Comparison of ENCODE assay signal across 1 cellular context in genomic region chr18:11820697-11821096, GRCh38.
TF ChIP-seq lines count a peak whose summit lies in the region.

No MANE protein-coding gene starts in this region.

TF ChIP-seq in H1, 55 proteins besides CTCF, POLR2A, EP300 and RAD21:
- no peak for TF ChIP-seq TAF7 (optimal IDR thresholded peaks at IDR 0.05; ENCODE audit: borderline replicate concordance, low read depth, low read length)
- no peak for TF ChIP-seq ASH2L (IDR thresholded peaks at IDR 0.05; ENCODE audit: low read length)
- no peak for TF ChIP-seq CREB1 (IDR thresholded peaks at IDR 0.05)
- no peak for TF ChIP-seq BRCA1 (IDR thresholded peaks at IDR 0.05; ENCODE audit: low read depth, low read length)
- no peak for TF ChIP-seq CHD1 (IDR thresholded peaks at IDR 0.05; ENCODE audit: low read depth, low read length)
- TF ChIP-seq POLR2AphosphoS5 (IDR thresholded peaks at IDR 0.05; ENCODE audit: low read depth, low read length) = no peak
- TF ChIP-seq TBP (IDR thresholded peaks at IDR 0.05; ENCODE audit: low read depth, low read length) = no peak
- TF ChIP-seq RXRA (IDR thresholded peaks at IDR 0.05; ENCODE audit: insufficient read depth, low read depth, low read length) = no peak
- TF ChIP-seq RBBP5 (IDR thresholded peaks at IDR 0.05; ENCODE audit: borderline replicate concordance, low read depth, low read length) = no peak
- TF ChIP-seq BACH1 (IDR thresholded peaks at IDR 0.05; ENCODE audit: low read length) = no peak
- no peak for TF ChIP-seq JUN (IDR thresholded peaks at IDR 0.05; ENCODE audit: low read depth, low read length)
- TF ChIP-seq ATF2 (IDR thresholded peaks at IDR 0.05; ENCODE audit: low read length) = no peak
- TF ChIP-seq SRF (IDR thresholded peaks at IDR 0.05; ENCODE audit: low read depth, low read length) = no peak
